Comparison of ENCODE assay signal across 24 cellular contexts in the genomic region with DNA sequence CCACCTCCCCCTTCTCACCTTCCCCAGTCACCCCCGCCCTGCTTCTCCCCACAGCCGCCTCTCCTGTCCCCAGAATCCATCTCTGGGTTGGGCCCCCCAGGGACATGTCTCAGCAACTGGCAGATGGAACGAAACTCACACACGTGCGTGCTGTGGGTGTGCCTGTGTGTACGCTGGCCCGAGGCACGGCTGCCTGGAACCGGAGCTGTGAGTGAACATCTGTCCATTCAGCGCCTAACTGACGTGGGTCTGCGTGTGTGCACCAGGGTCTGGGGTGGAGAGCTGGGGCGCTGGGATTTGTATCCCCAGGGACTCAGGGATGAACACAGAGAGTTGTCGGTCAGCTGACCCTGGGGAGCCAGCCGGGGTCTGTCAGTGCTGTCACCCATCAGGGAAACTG. TPM values are rescaled to one million over a fixed set of nuclear protein-coding genes. Genes with fewer than 3 reads are reported as not detected.
A peak's percentile ranks its signal among the peaks of the same experiment; 100 is the strongest.
DNase-seq lines count a peak whose midpoint lies in the region; ATAC-seq, FAIRE-seq and TF ChIP-seq lines count a peak whose summit lies in the region.
"Had no signal": no experiment of that assay in that cellular context is flagged by ENCODE, and none has a peak within 500 bp of the region (broad histone marks: within the 10 kb centered on the region; RNA-seq: fewer than 3 reads in every experiment).

No MANE protein-coding gene starts in this region.

- no peak for FAIRE-seq in keratinocyte (lab: Jason Lieb, UNC)
- FAIRE-seq: astrocyte, endometrium, H54, urothelium cell line had no signal

- peaks cover 5% of the 10 kb centered on the region for H3K4me1 Mint-ChIP-seq in chondrocyte (ENCODE audit: low read depth)

- no peaks in the 10 kb centered on the region for H3K36me3 Mint-ChIP-seq in chondrocyte (ENCODE audit: low read depth)
- H3K36me3 Mint-ChIP-seq: naive thymus-derived CD4-positive, alpha-beta T cell had no signal

- H3K27ac ChIP-seq in Karpas-422 (ENCODE audit: low read length) (no peak overlapping the region), dorsolateral prefrontal cortex (peak overlapping the region in 36 of 59 donors; percentile 32 to 97 (median 85)), keratinocyte (ENCODE audit: control insufficient read depth, insufficient read depth, low read length) (no peak overlapping the region), sigmoid colon (no peak overlapping the region)
- H3K27ac ChIP-seq: colonic mucosa, gastrocnemius medialis had no signal

- H3K4me2 ChIP-seq in Karpas-422 (ENCODE audit: low read depth, low read length, poor library complexity, severe bottlenecking) = no peak overlapping the region
- peak overlapping the region; percentile 0 for H3K4me2 ChIP-seq in keratinocyte (ENCODE audit: control insufficient read depth, extremely low read depth, insufficient read depth, low read depth, low read length)

- intact Hi-C loops in dorsolateral prefrontal cortex (cut with DNase I) (loop anchor here in 1 of 2 donors (10.0 kb wide), 1 partner anchor 50 kb away; no protein-coding TSS in a partner anchor), sigmoid colon (cut with DNase I) (no loop called here)

- H3K9me3 ChIP-seq in Karpas-422 (ENCODE audit: low read length) (no peaks in the 10 kb centered on the region), keratinocyte (ENCODE audit: control insufficient read depth, low read depth, low read length) (no peaks in the 10 kb centered on the region), sigmoid colon (no peaks in the 10 kb centered on the region)
- H3K9me3 ChIP-seq: colonic mucosa, gastrocnemius medialis had no signal

- H3K4me3 Mint-ChIP-seq in chondrocyte (ENCODE audit: unreplicated experiment) = no peak overlapping the region
- H3K4me3 Mint-ChIP-seq: activated CD8-positive, alpha-beta T cell treated with anti-CD3 and anti-CD28 coated beads for 36 hours; activated naive CD4-positive, alpha-beta T cell treated with anti-CD3 and anti-CD28 coated beads for 36 hours; activated T-cell treated with anti-CD3 and anti-CD28 coated beads, Interleukin-2, amount 50 U/mL, for 24 hours; naive thymus-derived CD4-positive, alpha-beta T cell; stimulated activated naive CD8-positive, alpha-beta T cell treated with anti-CD3 and anti-CD28 coated beads, Interleukin-15, Interleukin-2, amounts not matched to agents 100 ng/mL and 50 ng/mL, for 24 hours; T-helper 1 cell treated with Interleukin-12 subunit alpha and Interleukin-12 subunit beta and Interleukin-4 antibody, amounts not matched to agents 30 μg/mL and 1 μg/mL, for 36 hours had no signal

- DNase-seq in Karpas-422 (no peak), dorsolateral prefrontal cortex (no peak), keratinocyte (ENCODE audit: low read depth, low spot score) (no peak), sigmoid colon (peak; percentile 74), chondrocyte (ENCODE audit: low spot score) (no peak), G401 (ENCODE audit: low spot score) (no peak), AG08396 (ENCODE audit: low spot score) (no peak)
- DNase-seq: activated CD8-positive, alpha-beta T cell treated with anti-CD3 and anti-CD28 coated beads for 36 hours; activated naive CD4-positive, alpha-beta T cell treated with anti-CD3 and anti-CD28 coated beads for 36 hours; activated T-cell treated with anti-CD3 and anti-CD28 coated beads, Interleukin-2, amount 50 U/mL, for 24 hours; colonic mucosa; COR-L47; gastrocnemius medialis; naive thymus-derived CD4-positive, alpha-beta T cell; NCI-H1694 treated with DMSO at 0.1 percent for 48 hours; NCI-H345; SIG-M5 had no signal

- TF ChIP-seq CTCF in dorsolateral prefrontal cortex (IDR thresholded peaks at IDR 0.05 in 54 of 56, conservative IDR thresholded peaks at IDR 0.05 in 2 of 56; ENCODE audit: low read depth in 1 of 56, partially characterized antibody in 56 of 56) (no peak), keratinocyte (optimal IDR thresholded peaks at IDR 0.05 in 1 of 3, IDR thresholded peaks at IDR 0.05 in 1 of 3, conservative IDR thresholded peaks at IDR 0.05 in 1 of 3; ENCODE audit: extremely low read depth in 1 of 3, insufficient read depth in 2 of 3, low read length in 3 of 3) (no peak), sigmoid colon (IDR thresholded peaks at IDR 0.05) (no peak), chondrocyte (IDR thresholded peaks at IDR 0.05) (no peak)

- in situ Hi-C loops in G401 (cut with HindIII; ENCODE audit: low sequenced_read_pairs) = no loop called here

- no peaks in the 10 kb centered on the region for H3K9me1 ChIP-seq in keratinocyte (ENCODE audit: control insufficient read depth, extremely low read depth, insufficient read depth, low read length)

- H3K9me3 Mint-ChIP-seq in chondrocyte (ENCODE audit: low read depth) = no peaks in the 10 kb centered on the region
- H3K9me3 Mint-ChIP-seq: activated CD8-positive, alpha-beta T cell treated with anti-CD3 and anti-CD28 coated beads for 36 hours; activated naive CD4-positive, alpha-beta T cell treated with anti-CD3 and anti-CD28 coated beads for 36 hours had no signal

- no peak for TF ChIP-seq POLR2A in sigmoid colon (IDR thresholded peaks at IDR 0.05)

- H3K27ac Mint-ChIP-seq in chondrocyte (ENCODE audit: unreplicated experiment) = no peak overlapping the region
- H3K27ac Mint-ChIP-seq: activated CD8-positive, alpha-beta T cell treated with anti-CD3 and anti-CD28 coated beads for 36 hours; activated naive CD4-positive, alpha-beta T cell treated with anti-CD3 and anti-CD28 coated beads for 36 hours; activated T-cell treated with anti-CD3 and anti-CD28 coated beads, Interleukin-2, amount 50 U/mL, for 24 hours; naive thymus-derived CD4-positive, alpha-beta T cell; stimulated activated naive CD8-positive, alpha-beta T cell treated with anti-CD3 and anti-CD28 coated beads, Interleukin-15, Interleukin-2, amounts not matched to agents 100 ng/mL and 50 ng/mL, for 24 hours; T-helper 1 cell treated with Interleukin-12 subunit alpha and Interleukin-12 subunit beta and Interleukin-4 antibody, amounts not matched to agents 30 μg/mL and 1 μg/mL, for 36 hours had no signal

- no peak overlapping the region for H2AFZ ChIP-seq in Karpas-422 (ENCODE audit: low read length)
- H2AFZ ChIP-seq in keratinocyte (ENCODE audit: control insufficient read depth, low read length) = peak overlapping the region; percentile 19

- no peaks in the 10 kb centered on the region for H3K9me2 ChIP-seq in Karpas-422 (replicated peaks; ENCODE audit: insufficient read depth, low read length)

- 51 to 58% methylated on average over 15 of the region's 15 CpGs for WGBS in sigmoid colon, 2 donors

- no peaks in the 10 kb centered on the region for H3K79me2 ChIP-seq in Karpas-422 (ENCODE audit: low read length)
- no peaks in the 10 kb centered on the region for H3K79me2 ChIP-seq in keratinocyte (ENCODE audit: control insufficient read depth, insufficient read depth, low read length)

- no peak for ATAC-seq in HG03565 (IDR thresholded peaks at IDR 0.05; ENCODE audit: unreplicated experiment)
- ATAC-seq: activated CD8-positive, alpha-beta T cell treated with anti-CD3 and anti-CD28 coated beads for 36 hours; gastrocnemius medialis; naive thymus-derived CD4-positive, alpha-beta T cell had no signal

- H3K27me3 Mint-ChIP-seq in chondrocyte (ENCODE audit: low read depth) = peaks cover 49% of the 10 kb centered on the region

- dilution Hi-C loops in keratinocyte (cut with MboI; ENCODE audit: extremely low pct_ligation_motif_present, low sequenced_read_pairs) = no loop called here

- H3K9ac ChIP-seq in Karpas-422 (ENCODE audit: low read length) = peak overlapping the region; percentile 11; the same call in 1 of the 2 replicates
- H3K9ac ChIP-seq in keratinocyte (ENCODE audit: control insufficient read depth, extremely low read depth, insufficient read depth, low read length) = peak overlapping the region; percentile 38

- H4K20me1 ChIP-seq in Karpas-422 (ENCODE audit: insufficient read depth, low read depth, low read length) = no peaks in the 10 kb centered on the region
- H4K20me1 ChIP-seq in keratinocyte (ENCODE audit: control insufficient read depth, extremely low read depth, insufficient read depth, low read length) = no peaks in the 10 kb centered on the region

- no peak for TF ChIP-seq EP300 in sigmoid colon (IDR thresholded peaks at IDR 0.05)

- H3K36me3 ChIP-seq in Karpas-422 (ENCODE audit: insufficient read depth, low read length) = no peaks in the 10 kb centered on the region
- no peaks in the 10 kb centered on the region for H3K36me3 ChIP-seq in keratinocyte (ENCODE audit: control insufficient read depth in 2 of 2, extremely low read depth in 1 of 2, insufficient read depth in 2 of 2, low read length in 2 of 2)
- H3K36me3 ChIP-seq in sigmoid colon = no peaks in the 10 kb centered on the region
- H3K36me3 ChIP-seq: colonic mucosa, gastrocnemius medialis had no signal

- H3K4me1 ChIP-seq in Karpas-422 (ENCODE audit: low read length) = peaks cover 53% of the 10 kb centered on the region
- H3K4me1 ChIP-seq in keratinocyte (ENCODE audit: control insufficient read depth, extremely low read depth, insufficient read depth, low read length) = peaks cover 31% of the 10 kb centered on the region
- peaks cover 0 to 14% (median 6%) of the 10 kb centered on the region in 4 donors for H3K4me1 ChIP-seq in sigmoid colon
- H3K4me1 ChIP-seq: colonic mucosa, gastrocnemius medialis had no signal

- H3K4me3 ChIP-seq in Karpas-422 (ENCODE audit: low read length) (no peak overlapping the region), dorsolateral prefrontal cortex (no peak overlapping the region), keratinocyte (ENCODE audit: control insufficient read depth in 2 of 3, extremely low read depth in 1 of 3, insufficient read depth in 2 of 3, low read depth in 1 of 3, low read length in 3 of 3) (no peak overlapping the region), sigmoid colon (no peak overlapping the region)
- H3K4me3 ChIP-seq: colonic mucosa, gastrocnemius medialis had no signal

- H3K27me3 ChIP-seq in Karpas-422 (ENCODE audit: low read length) (no peaks in the 10 kb centered on the region), dorsolateral prefrontal cortex (peaks cover 0 to 52% (median 7%) of the 10 kb centered on the region in 45 donors), keratinocyte (ENCODE audit: control insufficient read depth, extremely low read depth, insufficient read depth, low read length) (peaks cover 23% of the 10 kb centered on the region), sigmoid colon (peaks cover 0 to 94% (median 57%) of the 10 kb centered on the region in 3 donors)

RNA-seq across cellular contexts. Expression of a gene that starts 0.8 kb away (rescaled TPM):
- not detected in 2 replicates for total RNA-seq in Karpas-422 (2014; rRNA removed; shearing (Covaris generic); ENCODE audit: low replicate concordance)
- total RNA-seq in dorsolateral prefrontal cortex = 1 to 10 TPM; 1.1 to 8.3 (median 4.0) TPM
- polyA plus RNA-seq in keratinocyte = 0.33 to 5.0 TPM (median 0.56 TPM) in 3 replicates
- polyA plus RNA-seq in keratinocyte (2011; ENCODE audit: low read depth) = 3.6 TPM
- polyA plus RNA-seq in keratinocyte (2011; cell fraction: cytosol; rRNA removed) = 0.26 and 0.62 TPM in 2 replicates
- polyA plus RNA-seq in keratinocyte (2011; cell fraction: nucleus; rRNA removed) = 3.5 and 5.4 TPM in 2 replicates
- polyA plus RNA-seq in keratinocyte (2012; ENCODE audit: low replicate concordance) = 0.50 and 6.6 TPM in 2 replicates
- 0.19 to 3.1 TPM (median 2.9 TPM) in 3 replicates for polyA minus RNA-seq in keratinocyte
- polyA minus RNA-seq in keratinocyte (2011; cell fraction: cytosol; rRNA and poly(A)+ RNA removed) = 4.0 TPM
- 4.6 and 6.5 TPM in 2 replicates for polyA minus RNA-seq in keratinocyte (2011; cell fraction: nucleus; rRNA and poly(A)+ RNA removed)
- 1 to 10 TPM in 1 of 4 donors, under 1 TPM in 2, not detected in 1; 0.49 to 3.1 (median 0.83) TPM for total RNA-seq in sigmoid colon
- 1 to 10 TPM in 1 of 3 donors, under 1 TPM in 2; 0.17 to 1.2 (median 0.46) TPM for polyA plus RNA-seq in sigmoid colon
- total RNA-seq in chondrocyte = not detected in 3 replicates
- not detected in 2 replicates for total RNA-seq in G401 (2014; rRNA removed; shearing (Covaris generic))
- total RNA-seq: activated CD8-positive, alpha-beta T cell treated with anti-CD3 and anti-CD28 coated beads for 36 hours; activated naive CD4-positive, alpha-beta T cell treated with anti-CD3 and anti-CD28 coated beads for 36 hours; astrocyte; naive thymus-derived CD4-positive, alpha-beta T cell had no signal

RNA-seq across cellular contexts. Expression of a gene that starts 27.1 kb away (rescaled TPM):
- 5.8 and 14.8 TPM in 2 replicates for total RNA-seq in Karpas-422 (2014; rRNA removed; shearing (Covaris generic); ENCODE audit: low replicate concordance)
- total RNA-seq in dorsolateral prefrontal cortex (10 to 100 TPM in 52 of 120 experiments, 1 to 10 TPM in 68; 1.1 to 63.7 (median 7.9) TPM), sigmoid colon (10 to 100 TPM in 1 of 4 donors, 1 to 10 TPM in 3; 2.8 to 15.9 (median 6.2) TPM), chondrocyte (not detected in 3 replicates)
- polyA plus RNA-seq in keratinocyte (2.4 to 7.7 TPM (median 3.0 TPM) in 3 replicates), sigmoid colon (10 to 100 TPM in 1 of 3 donors, 1 to 10 TPM in 2; 1.2 to 12.0 (median 4.6) TPM)
- polyA plus RNA-seq in keratinocyte (2011; ENCODE audit: low read depth) = not detected
- polyA plus RNA-seq in keratinocyte (2011; cell fraction: cytosol; rRNA removed) = 2.2 and 2.7 TPM in 2 replicates
- polyA plus RNA-seq in keratinocyte (2011; cell fraction: nucleus; rRNA removed) = 5.7 and 6.5 TPM in 2 replicates
- 0.51 and 1.2 TPM in 2 replicates for polyA plus RNA-seq in keratinocyte (2012; ENCODE audit: low replicate concordance)
- 3.3 to 23.2 TPM (median 6.4 TPM) in 3 replicates for polyA minus RNA-seq in keratinocyte
- polyA minus RNA-seq in keratinocyte (2011; cell fraction: cytosol; rRNA and poly(A)+ RNA removed) = not detected
- polyA minus RNA-seq in keratinocyte (2011; cell fraction: nucleus; rRNA and poly(A)+ RNA removed) = 3.3 and 3.6 TPM in 2 replicates
- not detected in 2 replicates for total RNA-seq in G401 (2014; rRNA removed; shearing (Covaris generic))
- total RNA-seq: activated CD8-positive, alpha-beta T cell treated with anti-CD3 and anti-CD28 coated beads for 36 hours; activated naive CD4-positive, alpha-beta T cell treated with anti-CD3 and anti-CD28 coated beads for 36 hours; astrocyte had no signal

RNA-seq across cellular contexts. Expression of a gene that starts 31.4 kb away (rescaled TPM):
- total RNA-seq in Karpas-422 (2014; rRNA removed; shearing (Covaris generic); ENCODE audit: low replicate concordance) = 20.7 and 49.8 TPM in 2 replicates
- total RNA-seq in dorsolateral prefrontal cortex (10 to 100 TPM; 15.5 to 76.0 (median 27.1) TPM), sigmoid colon (10 to 100 TPM; 19.9 to 45.7 (median 29.1) TPM), chondrocyte (20.4 to 39.5 TPM (median 24.3 TPM) in 3 replicates)
- polyA plus RNA-seq in keratinocyte (3.9 to 9.4 TPM (median 4.3 TPM) in 3 replicates), sigmoid colon (1 to 10 TPM in 2 of 3 donors, not detected in 1; 3.0 to 4.8 TPM)
- polyA plus RNA-seq in keratinocyte (2011; ENCODE audit: low read depth) = 3.3 TPM
- 1.8 and 6.0 TPM in 2 replicates for polyA plus RNA-seq in keratinocyte (2011; cell fraction: cytosol; rRNA removed)
- polyA plus RNA-seq in keratinocyte (2011; cell fraction: nucleus; rRNA removed) = 10.8 and 19.3 TPM in 2 replicates
- polyA plus RNA-seq in keratinocyte (2012; ENCODE audit: low replicate concordance) = 4.3 and 10.4 TPM in 2 replicates
- polyA minus RNA-seq in keratinocyte = 1.1 to 4.5 TPM (median 2.5 TPM) in 3 replicates
- polyA minus RNA-seq in keratinocyte (2011; cell fraction: cytosol; rRNA and poly(A)+ RNA removed) = not detected
- 5.0 and 6.2 TPM in 2 replicates for polyA minus RNA-seq in keratinocyte (2011; cell fraction: nucleus; rRNA and poly(A)+ RNA removed)
- 0.98 and 4.7 TPM in 2 replicates for total RNA-seq in G401 (2014; rRNA removed; shearing (Covaris generic))

RNA-seq across cellular contexts. Expression of a gene that starts 36.4 kb away (rescaled TPM):
- total RNA-seq in Karpas-422 (2014; rRNA removed; shearing (Covaris generic); ENCODE audit: low replicate concordance) = 0.58 and 7.9 TPM in 2 replicates
- 10 to 100 TPM in 1 of 120 experiments, 1 to 10 TPM in 48, under 1 TPM in 52, not detected in 19; 0.19 to 10.7 (median 0.99) TPM for total RNA-seq in dorsolateral prefrontal cortex
- polyA plus RNA-seq in keratinocyte = 0.03 to 0.06 TPM (median 0.05 TPM) in 3 replicates
- polyA plus RNA-seq in keratinocyte (2011; ENCODE audit: low read depth) = not detected
- 0.08 TPM in 1 of 2 replicates, not detected in the other for polyA plus RNA-seq in keratinocyte (2011; cell fraction: cytosol; rRNA removed)
- 0.13 TPM in 1 of 2 replicates, not detected in the other for polyA plus RNA-seq in keratinocyte (2011; cell fraction: nucleus; rRNA removed)
- polyA plus RNA-seq in keratinocyte (2012; ENCODE audit: low replicate concordance) = not detected in 2 replicates
- 0.32 TPM in 1 of 3 replicates, not detected in the others for polyA minus RNA-seq in keratinocyte
- polyA minus RNA-seq in keratinocyte (2011; cell fraction: cytosol; rRNA and poly(A)+ RNA removed) = not detected
- not detected in 2 replicates for polyA minus RNA-seq in keratinocyte (2011; cell fraction: nucleus; rRNA and poly(A)+ RNA removed)
- total RNA-seq in sigmoid colon = 1 to 10 TPM in 2 of 4 donors, under 1 TPM in 1, not detected in 1; 0.36 to 3.7 (median 1.2) TPM
- 1 to 10 TPM in 2 of 3 donors, under 1 TPM in 1; 0.60 to 2.3 (median 1.4) TPM for polyA plus RNA-seq in sigmoid colon
- total RNA-seq in chondrocyte = not detected in 3 replicates
- total RNA-seq in G401 (2014; rRNA removed; shearing (Covaris generic)) = not detected in 2 replicates
- total RNA-seq: activated CD8-positive, alpha-beta T cell treated with anti-CD3 and anti-CD28 coated beads for 36 hours; activated naive CD4-positive, alpha-beta T cell treated with anti-CD3 and anti-CD28 coated beads for 36 hours; astrocyte had no signal
- polyA plus RNA-seq: naive thymus-derived CD4-positive, alpha-beta T cell had no signal

Comparison
In these comparisons a context has a peak if more than half of its experiments do, and no peak if none do; other contexts are left out.
1. H3K27ac ChIP-seq: peak in dorsolateral prefrontal cortex (36 of 59); none in Karpas-422 (single experiment), keratinocyte (single experiment) and sigmoid colon (0 of 4).